Comparison of ENCODE assay signal across 1 cellular context in the genomic region with DNA sequence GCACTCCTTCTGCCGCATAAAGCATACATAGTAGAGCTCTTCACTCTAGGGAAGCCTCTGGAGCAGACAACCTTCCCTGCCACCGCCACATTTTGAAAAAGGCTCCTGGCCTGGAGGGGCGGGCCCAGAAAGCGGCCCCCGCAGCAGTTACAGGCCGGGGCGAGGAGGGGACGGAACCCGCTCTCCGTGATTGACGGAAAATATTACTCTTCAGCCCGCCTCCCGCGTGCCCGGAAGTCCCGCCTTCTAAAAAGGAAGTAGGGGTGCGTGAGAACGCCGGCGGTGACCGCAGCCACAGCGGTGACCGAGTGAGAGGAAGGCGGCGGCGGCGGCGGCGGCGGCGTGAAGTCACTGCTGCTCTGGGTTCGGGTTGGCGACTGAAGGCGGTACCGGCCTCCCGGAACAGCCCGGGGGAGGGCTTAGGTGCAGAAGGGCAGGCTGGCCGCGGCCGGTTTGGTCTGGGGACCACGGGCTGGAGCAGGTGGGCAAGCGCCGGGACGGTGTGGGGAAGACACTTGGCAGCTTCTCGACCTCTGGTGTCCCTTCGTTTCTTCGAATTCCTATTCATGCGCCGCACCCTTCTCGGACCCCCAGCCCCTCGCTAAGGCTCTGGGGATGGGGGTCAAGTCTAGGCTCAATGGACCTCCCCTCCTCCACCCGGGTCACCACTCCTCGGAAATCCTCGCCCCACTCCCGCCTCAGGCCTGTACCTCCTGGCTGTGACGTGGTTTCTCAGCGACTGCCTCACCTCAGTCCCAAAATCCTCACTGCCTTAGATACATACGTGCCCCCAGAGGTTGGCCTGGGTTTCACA.
TF ChIP-seq lines count a peak whose summit lies in the region.

Gene HCCS, plus strand, starts transcription at position 295 of the 814 bp plus-strand sequence. CDS start 729 bp downstream, outside the sequence.

TF ChIP-seq in HepG2, 621 proteins besides CTCF, POLR2A, EP300 and RAD21 (continued from another document and continues in another):
- TF ChIP-seq ZNF142 (CRISPR knock-in tag; IDR thresholded peaks at IDR 0.05) (no peak), POLR2AphosphoS5 (IDR thresholded peaks at IDR 0.05; ENCODE audit: low read depth, low read length) (0 out of 2 replicates have a peak, but pooled peaks have one; percentile 23), SRSF1 (optimal IDR thresholded peaks at IDR 0.05; ENCODE audit: low read depth, low read length) (no peak), ZNF616 (CRISPR knock-in tag; IDR thresholded peaks at IDR 0.05; ENCODE audit: low read depth) (no peak), EEA1 (CRISPR knock-in tag; IDR thresholded peaks at IDR 0.05; ENCODE audit: borderline replicate concordance) (no peak), KLF9 (CRISPR knock-in tag; IDR thresholded peaks at IDR 0.05; ENCODE audit: low read depth) (no peak), ZNF766 (CRISPR knock-in tag; IDR thresholded peaks at IDR 0.05; ENCODE audit: borderline replicate concordance) (no peak), NFIC (IDR thresholded peaks at IDR 0.05; ENCODE audit: low read length) (no peak), FOXM1 (CRISPR knock-in tag; IDR thresholded peaks at IDR 0.05) (no peak), MYNN (CRISPR knock-in tag; IDR thresholded peaks at IDR 0.05; ENCODE audit: low read depth) (no peak), NR2F1 (CRISPR knock-in tag; IDR thresholded peaks at IDR 0.05) (no peak), ZNF564 (CRISPR knock-in tag; IDR thresholded peaks at IDR 0.05) (no peak), ZNF430 (CRISPR knock-in tag; IDR thresholded peaks at IDR 0.05) (no peak), ZNF576 (CRISPR knock-in tag; IDR thresholded peaks at IDR 0.05) (no peak), ZNF274 (CRISPR knock-in tag; IDR thresholded peaks at IDR 0.05) (no peak), ZNF260 (CRISPR knock-in tag; IDR thresholded peaks at IDR 0.05; ENCODE audit: borderline replicate concordance, low read depth) (no peak), BCL6 (CRISPR knock-in tag; IDR thresholded peaks at IDR 0.05) (no peak), CBX1 (IDR thresholded peaks at IDR 0.05; ENCODE audit: low read depth) (no peak), FOXO1 (CRISPR knock-in tag; IDR thresholded peaks at IDR 0.05) (no peak), ELF1 (CRISPR knock-in tag; IDR thresholded peaks at IDR 0.05) (peak; percentile 35), PHF8 (CRISPR knock-in tag; IDR thresholded peaks at IDR 0.05) (peak; percentile 83), ATF5 (CRISPR knock-in tag; IDR thresholded peaks at IDR 0.05; ENCODE audit: low read depth) (no peak), ZNF432 (CRISPR knock-in tag; IDR thresholded peaks at IDR 0.05; ENCODE audit: borderline replicate concordance) (no peak), EZH2 (conservative IDR thresholded peaks at IDR 0.05; ENCODE audit: low read depth, low read length) (no peak), ZNF441 (CRISPR knock-in tag; IDR thresholded peaks at IDR 0.05; ENCODE audit: borderline replicate concordance) (no peak), ZNF609 (CRISPR knock-in tag; IDR thresholded peaks at IDR 0.05; ENCODE audit: borderline replicate concordance) (no peak), FOXA1 (IDR thresholded peaks at IDR 0.05) (no peak), FOXA1 (CRISPR knock-in tag; IDR thresholded peaks at IDR 0.05) (no peak), ZNF350 (CRISPR knock-in tag; IDR thresholded peaks at IDR 0.05; ENCODE audit: borderline replicate concordance, low read depth) (no peak), SAP130 (CRISPR knock-in tag; IDR thresholded peaks at IDR 0.05; ENCODE audit: low read depth) (peak; percentile 80), ATF1 (CRISPR knock-in tag; IDR thresholded peaks at IDR 0.05) (peak; percentile 75)
- TF ChIP-seq, protein P1, sequence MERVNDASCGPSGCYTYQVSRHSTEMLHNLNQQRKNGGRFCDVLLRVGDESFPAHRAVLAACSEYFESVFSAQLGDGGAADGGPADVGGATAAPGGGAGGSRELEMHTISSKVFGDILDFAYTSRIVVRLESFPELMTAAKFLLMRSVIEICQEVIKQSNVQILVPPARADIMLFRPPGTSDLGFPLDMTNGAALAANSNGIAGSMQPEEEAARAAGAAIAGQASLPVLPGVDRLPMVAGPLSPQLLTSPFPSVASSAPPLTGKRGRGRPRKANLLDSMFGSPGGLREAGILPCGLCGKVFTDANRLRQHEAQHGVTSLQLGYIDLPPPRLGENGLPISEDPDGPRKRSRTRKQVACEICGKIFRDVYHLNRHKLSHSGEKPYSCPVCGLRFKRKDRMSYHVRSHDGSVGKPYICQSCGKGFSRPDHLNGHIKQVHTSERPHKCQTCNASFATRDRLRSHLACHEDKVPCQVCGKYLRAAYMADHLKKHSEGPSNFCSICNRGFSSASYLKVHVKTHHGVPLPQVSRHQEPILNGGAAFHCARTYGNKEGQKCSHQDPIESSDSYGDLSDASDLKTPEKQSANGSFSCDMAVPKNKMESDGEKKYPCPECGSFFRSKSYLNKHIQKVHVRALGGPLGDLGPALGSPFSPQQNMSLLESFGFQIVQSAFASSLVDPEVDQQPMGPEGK (CRISPR knock-in tag; IDR thresholded peaks at IDR 0.05), result peak; percentile 96
- TF ChIP-seq, protein P2, sequence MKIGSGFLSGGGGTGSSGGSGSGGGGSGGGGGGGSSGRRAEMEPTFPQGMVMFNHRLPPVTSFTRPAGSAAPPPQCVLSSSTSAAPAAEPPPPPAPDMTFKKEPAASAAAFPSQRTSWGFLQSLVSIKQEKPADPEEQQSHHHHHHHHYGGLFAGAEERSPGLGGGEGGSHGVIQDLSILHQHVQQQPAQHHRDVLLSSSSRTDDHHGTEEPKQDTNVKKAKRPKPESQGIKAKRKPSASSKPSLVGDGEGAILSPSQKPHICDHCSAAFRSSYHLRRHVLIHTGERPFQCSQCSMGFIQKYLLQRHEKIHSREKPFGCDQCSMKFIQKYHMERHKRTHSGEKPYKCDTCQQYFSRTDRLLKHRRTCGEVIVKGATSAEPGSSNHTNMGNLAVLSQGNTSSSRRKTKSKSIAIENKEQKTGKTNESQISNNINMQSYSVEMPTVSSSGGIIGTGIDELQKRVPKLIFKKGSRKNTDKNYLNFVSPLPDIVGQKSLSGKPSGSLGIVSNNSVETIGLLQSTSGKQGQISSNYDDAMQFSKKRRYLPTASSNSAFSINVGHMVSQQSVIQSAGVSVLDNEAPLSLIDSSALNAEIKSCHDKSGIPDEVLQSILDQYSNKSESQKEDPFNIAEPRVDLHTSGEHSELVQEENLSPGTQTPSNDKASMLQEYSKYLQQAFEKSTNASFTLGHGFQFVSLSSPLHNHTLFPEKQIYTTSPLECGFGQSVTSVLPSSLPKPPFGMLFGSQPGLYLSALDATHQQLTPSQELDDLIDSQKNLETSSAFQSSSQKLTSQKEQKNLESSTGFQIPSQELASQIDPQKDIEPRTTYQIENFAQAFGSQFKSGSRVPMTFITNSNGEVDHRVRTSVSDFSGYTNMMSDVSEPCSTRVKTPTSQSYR (CRISPR knock-in tag; IDR thresholded peaks at IDR 0.05; ENCODE audit: borderline replicate concordance), result no peak
- TF ChIP-seq, protein P3, sequence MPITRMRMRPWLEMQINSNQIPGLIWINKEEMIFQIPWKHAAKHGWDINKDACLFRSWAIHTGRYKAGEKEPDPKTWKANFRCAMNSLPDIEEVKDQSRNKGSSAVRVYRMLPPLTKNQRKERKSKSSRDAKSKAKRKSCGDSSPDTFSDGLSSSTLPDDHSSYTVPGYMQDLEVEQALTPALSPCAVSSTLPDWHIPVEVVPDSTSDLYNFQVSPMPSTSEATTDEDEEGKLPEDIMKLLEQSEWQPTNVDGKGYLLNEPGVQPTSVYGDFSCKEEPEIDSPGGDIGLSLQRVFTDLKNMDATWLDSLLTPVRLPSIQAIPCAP (CRISPR knock-in tag; IDR thresholded peaks at IDR 0.05; ENCODE audit: low read depth), result no peak
